In the genomic region with DNA sequence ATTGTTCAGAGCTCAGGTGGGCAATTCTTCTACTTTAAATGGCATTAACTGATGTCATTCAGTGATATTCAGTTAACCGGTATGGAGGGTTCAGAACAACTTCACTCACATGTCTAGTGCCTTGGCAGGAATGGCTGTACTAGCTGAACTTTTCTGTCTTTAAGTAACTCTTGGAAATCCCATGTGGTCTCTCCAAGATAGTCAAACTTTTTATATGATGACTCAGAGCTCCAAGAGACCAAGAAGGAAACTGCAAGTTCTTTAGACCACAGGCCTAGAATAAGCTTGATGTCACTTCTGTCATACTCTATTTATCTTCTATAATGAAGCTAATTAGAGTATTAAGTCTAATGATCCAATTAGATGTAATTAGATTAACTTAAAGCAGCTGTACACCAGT, we compare ENCODE assay signal across 1 cellular context.
TF ChIP-seq lines count a peak whose summit lies in the region.

No MANE protein-coding gene starts in this region.

TF ChIP-seq in GM12878, 131 proteins besides CTCF, POLR2A, EP300 and RAD21 (continued from another document):
- TF ChIP-seq JUNB (IDR thresholded peaks at IDR 0.05) (peak; percentile 14; the same call in 1 of the 2 replicates), SP1 (IDR thresholded peaks at IDR 0.05; ENCODE audit: low read depth, low read length) (no peak), FOXK2 (IDR thresholded peaks at IDR 0.05) (no peak), ZNF24 (IDR thresholded peaks at IDR 0.05) (no peak), LARP7 (IDR thresholded peaks at IDR 0.05) (no peak), NRF1 (conservative IDR thresholded peaks at IDR 0.05; ENCODE audit: low read depth, low read length) (no peak), GATAD2B (conservative IDR thresholded peaks at IDR 0.05; ENCODE audit: low read depth) (no peak), BCL11A (IDR thresholded peaks at IDR 0.05; ENCODE audit: low read depth, low read length) (no peak), MEF2A (IDR thresholded peaks at IDR 0.05; ENCODE audit: insufficient read depth, low read depth, low read length) (no peak), IKZF2 (IDR thresholded peaks at IDR 0.05) (0 out of 4 replicates have a peak, but pooled peaks of 1 of the 2 experiments have one; percentile 14), YBX1 (IDR thresholded peaks at IDR 0.05) (no peak), REST (IDR thresholded peaks at IDR 0.05; ENCODE audit: low read depth, low read length) (no peak), MYB (IDR thresholded peaks at IDR 0.05; ENCODE audit: borderline replicate concordance, low read depth, low read length) (no peak), IKZF1 (conservative IDR thresholded peaks at IDR 0.05) (0 out of 2 replicates have a peak, but pooled peaks have one; percentile 17), GABPA (IDR thresholded peaks at IDR 0.05; ENCODE audit: low read depth) (no peak), KLF5 (IDR thresholded peaks at IDR 0.05; ENCODE audit: partially characterized antibody) (no peak), TAF1 (IDR thresholded peaks at IDR 0.05; ENCODE audit: borderline replicate concordance, low read depth, low read length) (no peak), CREB1 (IDR thresholded peaks at IDR 0.05; ENCODE audit: low read depth) (no peak), ZZZ3 (IDR thresholded peaks at IDR 0.05; ENCODE audit: control insufficient read depth, insufficient read length, low read depth) (no peak), CHD4 (IDR thresholded peaks at IDR 0.05) (no peak), DPF2 (IDR thresholded peaks at IDR 0.05) (no peak), CHD1 (IDR thresholded peaks at IDR 0.05; ENCODE audit: low read depth, low read length) (no peak), SREBF2 (IDR thresholded peaks at IDR 0.05; ENCODE audit: low read length) (no peak), ZNF217 (IDR thresholded peaks at IDR 0.05) (no peak), HDGF (IDR thresholded peaks at IDR 0.05) (no peak), ZBTB33 (IDR thresholded peaks at IDR 0.05) (no peak), PML (IDR thresholded peaks at IDR 0.05; ENCODE audit: low read length) (no peak)
- TF ChIP-seq, protein P1, sequence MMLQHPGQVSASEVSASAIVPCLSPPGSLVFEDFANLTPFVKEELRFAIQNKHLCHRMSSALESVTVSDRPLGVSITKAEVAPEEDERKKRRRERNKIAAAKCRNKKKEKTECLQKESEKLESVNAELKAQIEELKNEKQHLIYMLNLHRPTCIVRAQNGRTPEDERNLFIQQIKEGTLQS (IDR thresholded peaks at IDR 0.05; ENCODE audit: borderline replicate concordance, extremely low read depth, low read depth, low read length) = no peak
- TF ChIP-seq, protein P2, sequence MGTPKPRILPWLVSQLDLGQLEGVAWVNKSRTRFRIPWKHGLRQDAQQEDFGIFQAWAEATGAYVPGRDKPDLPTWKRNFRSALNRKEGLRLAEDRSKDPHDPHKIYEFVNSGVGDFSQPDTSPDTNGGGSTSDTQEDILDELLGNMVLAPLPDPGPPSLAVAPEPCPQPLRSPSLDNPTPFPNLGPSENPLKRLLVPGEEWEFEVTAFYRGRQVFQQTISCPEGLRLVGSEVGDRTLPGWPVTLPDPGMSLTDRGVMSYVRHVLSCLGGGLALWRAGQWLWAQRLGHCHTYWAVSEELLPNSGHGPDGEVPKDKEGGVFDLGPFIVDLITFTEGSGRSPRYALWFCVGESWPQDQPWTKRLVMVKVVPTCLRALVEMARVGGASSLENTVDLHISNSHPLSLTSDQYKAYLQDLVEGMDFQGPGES (IDR thresholded peaks at IDR 0.05) = no peak
- TF ChIP-seq, protein P3, sequence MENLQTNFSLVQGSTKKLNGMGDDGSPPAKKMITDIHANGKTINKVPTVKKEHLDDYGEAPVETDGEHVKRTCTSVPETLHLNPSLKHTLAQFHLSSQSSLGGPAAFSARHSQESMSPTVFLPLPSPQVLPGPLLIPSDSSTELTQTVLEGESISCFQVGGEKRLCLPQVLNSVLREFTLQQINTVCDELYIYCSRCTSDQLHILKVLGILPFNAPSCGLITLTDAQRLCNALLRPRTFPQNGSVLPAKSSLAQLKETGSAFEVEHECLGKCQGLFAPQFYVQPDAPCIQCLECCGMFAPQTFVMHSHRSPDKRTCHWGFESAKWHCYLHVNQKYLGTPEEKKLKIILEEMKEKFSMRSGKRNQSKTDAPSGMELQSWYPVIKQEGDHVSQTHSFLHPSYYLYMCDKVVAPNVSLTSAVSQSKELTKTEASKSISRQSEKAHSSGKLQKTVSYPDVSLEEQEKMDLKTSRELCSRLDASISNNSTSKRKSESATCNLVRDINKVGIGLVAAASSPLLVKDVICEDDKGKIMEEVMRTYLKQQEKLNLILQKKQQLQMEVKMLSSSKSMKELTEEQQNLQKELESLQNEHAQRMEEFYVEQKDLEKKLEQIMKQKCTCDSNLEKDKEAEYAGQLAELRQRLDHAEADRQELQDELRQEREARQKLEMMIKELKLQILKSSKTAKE (IDR thresholded peaks at IDR 0.05; ENCODE audit: low read depth, poor library complexity, severe bottlenecking) = no peak
- TF ChIP-seq, protein P4, sequence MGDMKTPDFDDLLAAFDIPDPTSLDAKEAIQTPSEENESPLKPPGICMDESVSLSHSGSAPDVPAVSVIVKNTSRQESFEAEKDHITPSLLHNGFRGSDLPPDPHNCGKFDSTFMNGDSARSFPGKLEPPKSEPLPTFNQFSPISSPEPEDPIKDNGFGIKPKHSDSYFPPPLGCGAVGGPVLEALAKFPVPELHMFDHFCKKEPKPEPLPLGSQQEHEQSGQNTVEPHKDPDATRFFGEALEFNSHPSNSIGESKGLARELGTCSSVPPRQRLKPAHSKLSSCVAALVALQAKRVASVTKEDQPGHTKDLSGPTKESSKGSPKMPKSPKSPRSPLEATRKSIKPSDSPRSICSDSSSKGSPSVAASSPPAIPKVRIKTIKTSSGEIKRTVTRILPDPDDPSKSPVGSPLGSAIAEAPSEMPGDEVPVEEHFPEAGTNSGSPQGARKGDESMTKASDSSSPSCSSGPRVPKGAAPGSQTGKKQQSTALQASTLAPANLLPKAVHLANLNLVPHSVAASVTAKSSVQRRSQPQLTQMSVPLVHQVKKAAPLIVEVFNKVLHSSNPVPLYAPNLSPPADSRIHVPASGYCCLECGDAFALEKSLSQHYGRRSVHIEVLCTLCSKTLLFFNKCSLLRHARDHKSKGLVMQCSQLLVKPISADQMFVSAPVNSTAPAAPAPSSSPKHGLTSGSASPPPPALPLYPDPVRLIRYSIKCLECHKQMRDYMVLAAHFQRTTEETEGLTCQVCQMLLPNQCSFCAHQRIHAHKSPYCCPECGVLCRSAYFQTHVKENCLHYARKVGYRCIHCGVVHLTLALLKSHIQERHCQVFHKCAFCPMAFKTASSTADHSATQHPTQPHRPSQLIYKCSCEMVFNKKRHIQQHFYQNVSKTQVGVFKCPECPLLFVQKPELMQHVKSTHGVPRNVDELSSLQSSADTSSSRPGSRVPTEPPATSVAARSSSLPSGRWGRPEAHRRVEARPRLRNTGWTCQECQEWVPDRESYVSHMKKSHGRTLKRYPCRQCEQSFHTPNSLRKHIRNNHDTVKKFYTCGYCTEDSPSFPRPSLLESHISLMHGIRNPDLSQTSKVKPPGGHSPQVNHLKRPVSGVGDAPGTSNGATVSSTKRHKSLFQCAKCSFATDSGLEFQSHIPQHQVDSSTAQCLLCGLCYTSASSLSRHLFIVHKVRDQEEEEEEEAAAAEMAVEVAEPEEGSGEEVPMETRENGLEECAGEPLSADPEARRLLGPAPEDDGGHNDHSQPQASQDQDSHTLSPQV (IDR thresholded peaks at IDR 0.05) = no peak
- TF ChIP-seq, protein P5, sequence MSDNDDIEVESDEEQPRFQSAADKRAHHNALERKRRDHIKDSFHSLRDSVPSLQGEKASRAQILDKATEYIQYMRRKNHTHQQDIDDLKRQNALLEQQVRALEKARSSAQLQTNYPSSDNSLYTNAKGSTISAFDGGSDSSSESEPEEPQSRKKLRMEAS (IDR thresholded peaks at IDR 0.05; ENCODE audit: low read depth, low read length) = no peak
- TF ChIP-seq, protein P6, sequence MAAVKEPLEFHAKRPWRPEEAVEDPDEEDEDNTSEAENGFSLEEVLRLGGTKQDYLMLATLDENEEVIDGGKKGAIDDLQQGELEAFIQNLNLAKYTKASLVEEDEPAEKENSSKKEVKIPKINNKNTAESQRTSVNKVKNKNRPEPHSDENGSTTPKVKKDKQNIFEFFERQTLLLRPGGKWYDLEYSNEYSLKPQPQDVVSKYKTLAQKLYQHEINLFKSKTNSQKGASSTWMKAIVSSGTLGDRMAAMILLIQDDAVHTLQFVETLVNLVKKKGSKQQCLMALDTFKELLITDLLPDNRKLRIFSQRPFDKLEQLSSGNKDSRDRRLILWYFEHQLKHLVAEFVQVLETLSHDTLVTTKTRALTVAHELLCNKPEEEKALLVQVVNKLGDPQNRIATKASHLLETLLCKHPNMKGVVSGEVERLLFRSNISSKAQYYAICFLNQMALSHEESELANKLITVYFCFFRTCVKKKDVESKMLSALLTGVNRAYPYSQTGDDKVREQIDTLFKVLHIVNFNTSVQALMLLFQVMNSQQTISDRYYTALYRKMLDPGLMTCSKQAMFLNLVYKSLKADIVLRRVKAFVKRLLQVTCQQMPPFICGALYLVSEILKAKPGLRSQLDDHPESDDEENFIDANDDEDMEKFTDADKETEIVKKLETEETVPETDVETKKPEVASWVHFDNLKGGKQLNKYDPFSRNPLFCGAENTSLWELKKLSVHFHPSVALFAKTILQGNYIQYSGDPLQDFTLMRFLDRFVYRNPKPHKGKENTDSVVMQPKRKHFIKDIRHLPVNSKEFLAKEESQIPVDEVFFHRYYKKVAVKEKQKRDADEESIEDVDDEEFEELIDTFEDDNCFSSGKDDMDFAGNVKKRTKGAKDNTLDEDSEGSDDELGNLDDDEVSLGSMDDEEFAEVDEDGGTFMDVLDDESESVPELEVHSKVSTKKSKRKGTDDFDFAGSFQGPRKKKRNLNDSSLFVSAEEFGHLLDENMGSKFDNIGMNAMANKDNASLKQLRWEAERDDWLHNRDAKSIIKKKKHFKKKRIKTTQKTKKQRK (IDR thresholded peaks at IDR 0.05; ENCODE audit: low read depth, low read length) = no peak
